Comparison of ENCODE assay signal across 8 cellular contexts in the genomic region with DNA sequence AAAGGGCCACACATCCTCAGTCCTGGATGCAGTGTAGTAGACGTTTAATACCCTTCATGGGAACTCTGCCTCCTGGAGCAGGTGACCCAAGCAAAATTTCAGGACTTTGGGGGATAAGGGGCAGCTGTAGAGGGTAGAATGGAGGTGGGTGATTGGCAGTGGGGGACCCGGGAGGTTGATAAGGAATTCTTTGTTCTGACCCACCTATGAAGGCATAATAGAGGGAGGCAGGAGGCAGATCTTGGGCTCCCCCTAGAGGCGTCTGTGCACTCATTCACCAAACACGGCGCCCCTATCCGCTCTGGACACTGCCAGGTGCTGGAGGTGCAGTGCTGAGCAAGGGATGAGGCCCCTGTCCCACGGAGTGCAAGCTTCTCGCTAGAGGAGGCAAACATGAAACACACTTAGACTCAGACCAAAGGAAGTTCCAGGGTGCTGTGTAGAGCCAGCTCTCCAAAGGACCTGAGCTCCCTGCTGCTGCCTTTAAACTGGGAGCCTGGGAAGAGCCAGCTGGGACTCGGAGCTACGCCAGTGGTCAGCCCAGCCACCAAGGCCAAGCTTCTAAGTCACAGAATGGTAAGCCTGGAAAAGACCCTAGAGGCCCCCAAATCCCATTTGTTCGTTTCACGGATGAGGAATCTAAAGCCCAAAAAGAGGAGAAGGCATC. TPM values are rescaled to one million over a fixed set of nuclear protein-coding genes. Genes with fewer than 3 reads are reported as not detected.
DNase-seq lines count a peak whose midpoint lies in the region; ATAC-seq and TF ChIP-seq lines count a peak whose summit lies in the region.

No MANE protein-coding gene starts in this region.

- H3K4me1 ChIP-seq in right lobe of liver = no peaks in the 10 kb centered on the region

- in situ Hi-C loops in ACHN (cut with HindIII; ENCODE audit: low pct_ligation_motif_present, low pct_unique_long_range_greater_than_20kb, low sequenced_read_pairs) = no loop called here

- 27% methylated on average over 6 of the region's 12 CpGs for WGBS in right lobe of liver (ENCODE audit: insufficient coverage, low coverage, low lambda C conversion rate, missing lambda C conversion rate)

- ATAC-seq in GM18502 (IDR thresholded peaks at IDR 0.05; ENCODE audit: poor library complexity, unreplicated experiment) = peak; percentile 87
- ATAC-seq in HG02973 (IDR thresholded peaks at IDR 0.05; ENCODE audit: unreplicated experiment) = peak; percentile 82
- peak; percentile 83 to 93 for ATAC-seq in activated CD4-positive, CD25-positive, alpha-beta regulatory T cell treated with anti-CD3 and anti-CD28 coated beads, Interleukin-2, amount 50 U/mL, for 24 hours
- ATAC-seq in right lobe of liver = peak; percentile 87 to 89 (median 88)

- H3K36me3 ChIP-seq in right lobe of liver = no peaks in the 10 kb centered on the region

- DNase-seq in ACHN (peak; percentile 51), NCI-H2196 (lab: John Stamatoyannopoulos, UW; ENCODE audit: unreplicated experiment) (peak; percentile 62), cerebellar cortex (ENCODE audit: low spot score) (peak; percentile 61), right lobe of liver (peak; percentile 69 to 74 (median 70))
- DNase-seq in stimulated activated CD8-positive, alpha-beta memory T cell treated with anti-CD3 and anti-CD28 coated beads, Interleukin-15, amount 100 ng/mL, for 48 hours (ENCODE audit: low read depth in 2 of 2) = peak; percentile 25 to 30

- H3K4me3 ChIP-seq in right lobe of liver = no peak overlapping the region

- peak; percentile 59 to 81 (median 77) for TF ChIP-seq CTCF in right lobe of liver (IDR thresholded peaks at IDR 0.05)

- H3K27ac ChIP-seq in right lobe of liver = no peak overlapping the region

- intact Hi-C loops in right lobe of liver (cut with DNase I) = loop anchor here (5.0 kb wide), 1 partner anchor 54 kb away; no protein-coding TSS in a partner anchor

- no peaks in the 10 kb centered on the region for H3K27me3 ChIP-seq in right lobe of liver

- H3K9me3 ChIP-seq in right lobe of liver = no peaks in the 10 kb centered on the region

- no peak for TF ChIP-seq POLR2A in right lobe of liver (IDR thresholded peaks at IDR 0.05)

RNA-seq across cellular contexts. Expression of a gene that starts 7.7 kb away (rescaled TPM):
- not detected for total RNA-seq in right lobe of liver

RNA-seq across cellular contexts. Expression of a gene that starts 13.6 kb away (rescaled TPM):
- total RNA-seq in right lobe of liver = 1 to 10 TPM in 2 of 6 experiments, under 1 TPM in 4; 0.29 to 1.2 (median 0.62) TPM

RNA-seq across cellular contexts. Expression of a gene that starts 26.1 kb away (rescaled TPM):
- 1 to 10 TPM; 4.2 to 6.9 (median 5.9) TPM for total RNA-seq in right lobe of liver
